Comparison of ENCODE assay signal across 12 cellular contexts in genomic region chr19:17749912-17750317, GRCh38. TPM values are rescaled to one million over a fixed set of nuclear protein-coding genes. Genes with fewer than 3 reads are reported as not detected.
A peak's percentile ranks its signal among the peaks of the same experiment; 100 is the strongest.
DNase-seq lines count a peak whose midpoint lies in the region; ATAC-seq and TF ChIP-seq lines count a peak whose summit lies in the region.
"Had no signal": no experiment of that assay in that cellular context is flagged by ENCODE, and none has a peak within 500 bp of the region (broad histone marks: within the 10 kb centered on the region; RNA-seq: fewer than 3 reads in every experiment).

No MANE protein-coding gene starts in this region.

- H3K36me3 Mint-ChIP-seq in CD4-positive, alpha-beta T cell (ENCODE audit: low read depth): peaks cover 23% of the 10 kb centered on the region
- peaks cover 4% of the 10 kb centered on the region for H3K36me3 Mint-ChIP-seq in activated naive CD8-positive, alpha-beta T cell treated with anti-CD3 and anti-CD28 coated beads, Interleukin-2, amount 50 U/mL, for 24 hours (ENCODE audit: low read depth)
- no peaks in the 10 kb centered on the region for H3K36me3 Mint-ChIP-seq in natural killer cell

- H3K9ac ChIP-seq in OCI-LY3 (ENCODE audit: low read length): peak overlapping the region; percentile 83

- no peaks in the 10 kb centered on the region for H3K27me3 Mint-ChIP-seq in CD4-positive, alpha-beta T cell
- H3K27me3 Mint-ChIP-seq in activated naive CD8-positive, alpha-beta T cell treated with anti-CD3 and anti-CD28 coated beads, Interleukin-2, amount 50 U/mL, for 24 hours: no peaks in the 10 kb centered on the region
- no peaks in the 10 kb centered on the region for H3K27me3 Mint-ChIP-seq in natural killer cell (ENCODE audit: low read depth in 2 of 2)

- H3K4me1 Mint-ChIP-seq in CD4-positive, alpha-beta T cell (ENCODE audit: low read depth): peaks cover 59% of the 10 kb centered on the region
- H3K4me1 Mint-ChIP-seq in activated naive CD8-positive, alpha-beta T cell treated with anti-CD3 and anti-CD28 coated beads, Interleukin-2, amount 50 U/mL, for 24 hours: peaks cover 61% of the 10 kb centered on the region
- H3K4me1 Mint-ChIP-seq in natural killer cell: peaks cover 32 to 56% of the 10 kb centered on the region in 2 donors

- H3K79me2 ChIP-seq in OCI-LY3 (ENCODE audit: low read length): peaks cover 30% of the 10 kb centered on the region

- no peaks in the 10 kb centered on the region for H4K20me1 ChIP-seq in OCI-LY3 (ENCODE audit: insufficient read depth, low read length)

- CTCF ChIA-PET in CD4-positive, alpha-beta T cell (lab: Charles Lee): interaction anchor here (1.4 to 3.1 kb wide), 3 partner anchors 24 to 183 kb away, joined by 4 to 8 read pairs (median 5); partner anchors contain the start of genes CCDC124 and RPL18A

- peak overlapping the region; percentile 85 for H3K4me2 ChIP-seq in OCI-LY3 (ENCODE audit: low read length)

- H3K36me3 ChIP-seq in OCI-LY3 (replicated peaks; ENCODE audit: low read depth, low read length) (peaks cover 6% of the 10 kb centered on the region), mucosa of descending colon (ENCODE audit: low read depth) (no peaks in the 10 kb centered on the region)

- H2AFZ ChIP-seq in OCI-LY3 (ENCODE audit: low read depth, low read length): no peak overlapping the region

- intact Hi-C loops in CD4-positive, alpha-beta T cell (cut with DNase I, micrococcal nuclease): loop anchor here (2.0 to 5.0 kb wide), 2 partner anchors 35 to 193 kb away; partner anchors contain the start of gene COLGALT1 (in 1 of the 2)
- intact Hi-C loops in natural killer cell (cut with micrococcal nuclease): no loop called here
- intact Hi-C loops in Right ventricle myocardium superior (cut with DNase I): no loop called here
- intact Hi-C loops in mucosa of descending colon (cut with DNase I, micrococcal nuclease): no loop called here

- H3K9me3 Mint-ChIP-seq in CD4-positive, alpha-beta T cell: no peaks in the 10 kb centered on the region
- H3K9me3 Mint-ChIP-seq in activated naive CD8-positive, alpha-beta T cell treated with anti-CD3 and anti-CD28 coated beads, Interleukin-2, amount 50 U/mL, for 24 hours: no peaks in the 10 kb centered on the region
- no peaks in the 10 kb centered on the region for H3K9me3 Mint-ChIP-seq in natural killer cell

- no peaks in the 10 kb centered on the region for H3K27me3 ChIP-seq in CD4-positive, alpha-beta T cell (ENCODE audit: control insufficient read depth, insufficient read depth, low read length)
- no peaks in the 10 kb centered on the region for H3K27me3 ChIP-seq in OCI-LY3 (ENCODE audit: low read depth, low read length)

- H3K27ac Mint-ChIP-seq in CD4-positive, alpha-beta T cell: peak overlapping the region; percentile 91
- H3K27ac Mint-ChIP-seq in activated naive CD8-positive, alpha-beta T cell treated with anti-CD3 and anti-CD28 coated beads, Interleukin-2, amount 50 U/mL, for 24 hours: peak overlapping the region; percentile 64
- peak overlapping the region; percentile 95 for H3K27ac Mint-ChIP-seq in natural killer cell

- H3K4me3 ChIP-seq in OCI-LY3 (ENCODE audit: low read length) (peak overlapping the region; percentile 76), mucosa of descending colon (no peak overlapping the region)

- no peaks in the 10 kb centered on the region for H3K9me3 ChIP-seq in CD4-positive, alpha-beta T cell (ENCODE audit: control insufficient read depth, low read length)
- H3K9me3 ChIP-seq in OCI-LY3 (ENCODE audit: insufficient read depth, low read length): no peaks in the 10 kb centered on the region
- H3K9me3 ChIP-seq in mucosa of descending colon: no peaks in the 10 kb centered on the region

- ATAC-seq in CD4-positive, alpha-beta T cell (ENCODE audit: poor library complexity): no peak
- ATAC-seq in activated naive CD8-positive, alpha-beta T cell treated with anti-CD3 and anti-CD28 coated beads, Interleukin-2, amount 50 U/mL, for 24 hours: no peak
- no peak for ATAC-seq in natural killer cell
- ATAC-seq in Right ventricle myocardium superior (ENCODE audit: poor library complexity): no peak
- no peak for ATAC-seq in mucosa of descending colon
- ATAC-seq in GM21381 (IDR thresholded peaks at IDR 0.05; ENCODE audit: unreplicated experiment): no peak
- ATAC-seq: SK-N-SH treated with all-trans-retinoic acid at 6 μM for 48 hours had no signal

- no peak for TF ChIP-seq CTCF in CD4-positive, alpha-beta T cell (IDR thresholded peaks at IDR 0.05)
- TF ChIP-seq CTCF in OCI-LY3 (IDR thresholded peaks at IDR 0.05; ENCODE audit: low read depth, low read length) (no peak), natural killer cell (IDR thresholded peaks at IDR 0.05) (no peak), mucosa of descending colon (IDR thresholded peaks at IDR 0.05) (no peak)

- no peak overlapping the region for H3K27ac ChIP-seq in CD4-positive, alpha-beta T cell (ENCODE audit: low read depth, low read length)
- H3K27ac ChIP-seq in OCI-LY3 (ENCODE audit: low read length): peak overlapping the region; percentile 93
- H3K27ac ChIP-seq: C4-2B had no signal

- POLR2A ChIA-PET in CD4-positive, alpha-beta T cell (lab: Charles Lee): interaction anchor here (0.6 to 3.3 kb wide), 4 partner anchors 14 to 1918 kb away, joined by 3 to 19 read pairs (median 8); partner anchors contain the start of genes JAK3 and MAP1S

- H3K4me1 ChIP-seq in OCI-LY3 (ENCODE audit: low read length) (peaks cover 68% of the 10 kb centered on the region), mucosa of descending colon (ENCODE audit: low read depth) (peaks cover 12% of the 10 kb centered on the region)

- H3K4me3 Mint-ChIP-seq in CD4-positive, alpha-beta T cell: peak overlapping the region; percentile 96
- H3K4me3 Mint-ChIP-seq in activated naive CD8-positive, alpha-beta T cell treated with anti-CD3 and anti-CD28 coated beads, Interleukin-2, amount 50 U/mL, for 24 hours: peak overlapping the region; percentile 80
- peak overlapping the region; percentile 82 for H3K4me3 Mint-ChIP-seq in natural killer cell

- DNase-seq in CD4-positive, alpha-beta T cell: peak in 3 of 10 experiments; percentile 10 to 26 (median 13)
- peak; percentile 34 for DNase-seq in activated naive CD8-positive, alpha-beta T cell treated with anti-CD3 and anti-CD28 coated beads, Interleukin-2, amount 50 U/mL, for 24 hours
- DNase-seq in natural killer cell: no peak
- no peak for DNase-seq in Right ventricle myocardium superior
- no peak for DNase-seq in NCI-H1105 treated with DMSO at 0.1 percent for 48 hours (lab: John Stamatoyannopoulos, UW)
- no peak for DNase-seq in mucosa of descending colon
- DNase-seq: occipital lobe had no signal

RNA-seq across cellular contexts. Expression of gene FCHO1, which starts 1.4 kb away (rescaled TPM):
- 10 to 100 TPM; 40.7 to 43.1 TPM for total RNA-seq in CD4-positive, alpha-beta T cell
- 10 to 100 TPM; 56.1 to 67.7 (median 66.5) TPM for total RNA-seq in natural killer cell
- total RNA-seq in Right ventricle myocardium superior: 0.75 TPM
- 1 to 10 TPM; 3.4 to 4.4 (median 4.2) TPM for total RNA-seq in mucosa of descending colon

RNA-seq across cellular contexts. Expression of gene MAP1S, which starts 30.6 kb away (rescaled TPM):
- total RNA-seq in CD4-positive, alpha-beta T cell: 10 to 100 TPM; 18.1 to 21.4 TPM
- total RNA-seq in natural killer cell (10 to 100 TPM; 41.0 to 59.4 (median 45.8) TPM), Right ventricle myocardium superior (25.1 TPM), mucosa of descending colon (10 to 100 TPM; 42.2 to 57.2 (median 44.7) TPM)

RNA-seq across cellular contexts. Expression of gene B3GNT3, which starts 45.0 kb away (rescaled TPM):
- under 1 TPM; 0.39 to 0.52 TPM for total RNA-seq in CD4-positive, alpha-beta T cell
- total RNA-seq in natural killer cell: not detected
- total RNA-seq in Right ventricle myocardium superior: not detected
- total RNA-seq in mucosa of descending colon: 100 to 1,000 TPM in 2 of 3 donors, 10 to 100 TPM in 1; 77.6 to 205 (median 189) TPM
- total RNA-seq: HT1080, occipital lobe had no signal

Comparison
In these comparisons a context has a peak if more than half of its experiments do, and no peak if none do; other contexts are left out.
1. RNA of gene FCHO1, which starts 1.4 kb away (total RNA-seq): 56.1 to 67.7 TPM in natural killer cell and 40.7 to 43.1 TPM in CD4-positive, alpha-beta T cell; 3.4 to 4.4 TPM in mucosa of descending colon and 0.75 TPM in Right ventricle myocardium superior (single experiment); every median in the first group is over 4 times any median in the second.
2. RNA of gene B3GNT3, which starts 45.0 kb away (total RNA-seq): 77.6 to 205 TPM in mucosa of descending colon; 0.39 to 0.52 TPM in CD4-positive, alpha-beta T cell, not detected in natural killer cell and not detected in Right ventricle myocardium superior (single experiment); every median in the first group is over 10 times any median in the second.
3. intact Hi-C loops: an anchor here in CD4-positive, alpha-beta T cell (2.0 to 5.0 kb wide); none called in natural killer cell, Right ventricle myocardium superior and mucosa of descending colon.
4. Peak in every context shown above with its lines, with median percentiles within 50 percentile points of each other: H3K27ac Mint-ChIP-seq and H3K4me3 Mint-ChIP-seq.